Comparison of ENCODE assay signal across 25 cellular contexts in genomic region chr10:116108106-116108505, GRCh38.
"Had no signal": no experiment of that assay in that cellular context is flagged by ENCODE, and none has a peak within 500 bp of the region (broad histone marks: within the 10 kb centered on the region; RNA-seq: fewer than 3 reads in every experiment).

No MANE protein-coding gene starts in this region.

- H3K36me3 ChIP-seq: MG63 had no signal

- H3K4me2 ChIP-seq: SK-N-SH had no signal

- FAIRE-seq: HTR-8/SVneo had no signal

- DNase-seq: IMR-90, Karpas-422, KG1, MG63, NCI-H1092, NCI-H1105 treated with DMSO at 0.1 percent for 48 hours, NCI-H1417 treated with DMSO at 0.1 percent for 48 hours, NCI-H146, NCI-H1694 treated with DMSO at 0.1 percent for 48 hours, NCI-H2029, NCI-H2081 treated with DMSO at 0.1 percent for 48 hours, NCI-H2171, NCI-H226, NCI-H446, NCI-H510A, NCI-H524 treated with DMSO at 0.1 percent for 48 hours, NCI-H69, NCI-H774, SHP77, SK-N-SH, SW 1271 had no signal

- H3K9me3 ChIP-seq: MG63, SK-N-SH had no signal

- H3K27ac ChIP-seq: HL-60, RWPE1 had no signal

- ATAC-seq: Panc1 had no signal

- H3K4me3 ChIP-seq: MG63 had no signal

- H3K27me3 ChIP-seq: MG63 had no signal
